ENCODE assay signal across 9 cellular contexts in genomic region chr14:101730626-101731186, GRCh38. TPM values are rescaled to one million over a fixed set of nuclear protein-coding genes. Genes with fewer than 3 reads are reported as not detected.
DNase-seq lines count a peak whose midpoint lies in the region; ATAC-seq, FAIRE-seq and TF ChIP-seq lines count a peak whose summit lies in the region.
"Had no signal": no experiment of that assay in that cellular context is flagged by ENCODE, and none has a peak within 500 bp of the region (broad histone marks: within the 10 kb centered on the region; RNA-seq: fewer than 3 reads in every experiment).

No MANE protein-coding gene starts in this region.

- peaks cover 13% of the 10 kb centered on the region for H3K4me1 ChIP-seq in GM12878 (ENCODE audit: control insufficient read depth, insufficient read depth, low read length)
- H3K4me1 ChIP-seq in mesenchymal stem cell (ENCODE audit: control insufficient read depth, insufficient read depth, low read depth, low read length) = peaks cover 21% of the 10 kb centered on the region

- SMC1A ChIA-PET in GM12878 (lab: Charles Lee; ENCODE audit: uncharacterized antibody, unreplicated experiment) = interaction anchor here (0.7 to 1.7 kb wide), 11 partner anchors 9 to 404 kb away, joined by 3 to 6 read pairs (median 4); no protein-coding TSS in a partner anchor

- no peak overlapping the region for H2BK12ac ChIP-seq in mesenchymal stem cell (ENCODE audit: low read length in 2 of 2)

- peaks cover 5% of the 10 kb centered on the region for H3K27me3 Mint-ChIP-seq in activated naive CD4-positive, alpha-beta T cell treated with anti-CD3 and anti-CD28 coated beads, Interleukin-2, amount 10 ng/mL, durations not matched to agents 7 days and 5 days
- peaks cover 13% of the 10 kb centered on the region for H3K27me3 Mint-ChIP-seq in type B pancreatic cell

- H4K20me1 ChIP-seq in GM12878 (ENCODE audit: control insufficient read depth, insufficient read depth) = no peaks in the 10 kb centered on the region

- H3K4me2 ChIP-seq in GM12878 (ENCODE audit: control insufficient read depth, insufficient read depth) (peak overlapping the region; percentile 63; the same call in 1 of the 2 replicates), mesenchymal stem cell (ENCODE audit: low read length, poor library complexity, severe bottlenecking) (no peak overlapping the region)

- peak overlapping the region; percentile 34 for H2AK5ac ChIP-seq in mesenchymal stem cell (ENCODE audit: low read length, severe bottlenecking)

- POLR2A ChIA-PET in GM12878 (lab: Charles Lee) = interaction anchor here (1.0 to 1.6 kb wide), 4 partner anchors 29 to 218 kb away, joined by 3 to 7 read pairs (median 4); no protein-coding TSS in a partner anchor

- peak overlapping the region; percentile 99 for H3K27ac Mint-ChIP-seq in activated naive CD4-positive, alpha-beta T cell treated with anti-CD3 and anti-CD28 coated beads, Interleukin-2, amount 10 ng/mL, durations not matched to agents 7 days and 5 days
- H3K27ac Mint-ChIP-seq in type B pancreatic cell = peak overlapping the region; percentile 83

- H3K27me3 ChIP-seq in GM12878 (replicated peaks in 1 of 2; ENCODE audit: control insufficient read depth in 2 of 2, insufficient read depth in 2 of 2, low read length in 1 of 2) (no peaks in the 10 kb centered on the region), mesenchymal stem cell (ENCODE audit: control insufficient read depth in 1 of 2, insufficient read depth in 1 of 2, low read length in 2 of 2) (peaks cover 0 to 11% of the 10 kb centered on the region in 2 experiments)

- no peak overlapping the region for H4K91ac ChIP-seq in mesenchymal stem cell (ENCODE audit: low read length)

- TF ChIP-seq CTCF in GM12878 (IDR thresholded peaks at IDR 0.05 in 2 of 3, conservative IDR thresholded peaks at IDR 0.05 in 1 of 3; ENCODE audit: control insufficient read depth in 2 of 3, extremely low read depth in 1 of 3, insufficient read depth in 1 of 3, low read depth in 3 of 3, low read length in 3 of 3) = no peak
- no peak for TF ChIP-seq CTCF in type B pancreatic cell (conservative IDR thresholded peaks at IDR 0.05)

- TF ChIP-seq EP300 in GM12878 (IDR thresholded peaks at IDR 0.05; ENCODE audit: borderline replicate concordance in 1 of 2, control insufficient read depth in 1 of 2, low read depth in 2 of 2, low read length in 2 of 2) = no peak

- H3K36me3 ChIP-seq in GM12878 (ENCODE audit: control insufficient read depth in 2 of 2, insufficient read depth in 2 of 2, low read length in 1 of 2) = no peaks in the 10 kb centered on the region
- no peaks in the 10 kb centered on the region for H3K36me3 ChIP-seq in mesenchymal stem cell (ENCODE audit: control insufficient read depth in 1 of 2, insufficient read depth in 2 of 2, low read depth in 1 of 2, low read length in 2 of 2)

- in situ Hi-C loops in GM12878 (cut with MboI) = no loop called here

- no peak overlapping the region for H3K18ac ChIP-seq in mesenchymal stem cell (ENCODE audit: low read depth in 1 of 2, low read length in 2 of 2)

- H3K14ac ChIP-seq in mesenchymal stem cell (ENCODE audit: low read length in 2 of 2) = no peak overlapping the region

- H3K9me3 ChIP-seq in GM12878 (replicated peaks; ENCODE audit: control insufficient read depth, insufficient read depth, low read length) (no peaks in the 10 kb centered on the region; the same call in 2 of the 3 replicates), mesenchymal stem cell (ENCODE audit: control insufficient read depth, low read length) (peaks cover 6% of the 10 kb centered on the region)

- no peak overlapping the region for H3K4ac ChIP-seq in mesenchymal stem cell (ENCODE audit: low read depth in 1 of 2, low read length in 2 of 2)

- H2BK5ac ChIP-seq in mesenchymal stem cell (ENCODE audit: low read depth, low read length, poor library complexity, severe bottlenecking) = no peak overlapping the region

- intact Hi-C loops in GM12878 (cut with micrococcal nuclease; ENCODE audit: unreplicated experiment) = no loop called here

- H3K9ac ChIP-seq in GM12878 (ENCODE audit: control insufficient read depth, insufficient read depth, low read length) (no peak overlapping the region), mesenchymal stem cell (ENCODE audit: low read length) (peak overlapping the region; percentile 42)

- TF ChIP-seq POLR2A in GM12878 (IDR thresholded peaks at IDR 0.05; ENCODE audit: low read depth, low read length) = no peak

- H3K4me3 Mint-ChIP-seq in activated naive CD4-positive, alpha-beta T cell treated with anti-CD3 and anti-CD28 coated beads, Interleukin-2, amount 10 ng/mL, durations not matched to agents 7 days and 5 days = peak overlapping the region; percentile 58
- H3K4me3 Mint-ChIP-seq in type B pancreatic cell = no peak overlapping the region

- H3K23ac ChIP-seq in mesenchymal stem cell (ENCODE audit: low read length in 2 of 2) = no peak overlapping the region

- WGBS in GM12878 (ENCODE audit: insufficient coverage, insufficient replicate concordance, low lambda C conversion rate, missing lambda C conversion rate) = 9% methylated on average over 2 of the region's 3 CpGs
- WGBS in mesenchymal stem cell = 76% methylated on average over 3 of the region's 3 CpGs

- RAD21 ChIA-PET in GM12878 (lab: Charles Lee; ENCODE audit: unreplicated experiment) = interaction anchor here (1.1 to 1.9 kb wide), 3 partner anchors 23 to 93 kb away, joined by 6 to 8 read pairs (median 7); partner anchors contain the start of gene PPP2R5C

- H3K36me3 Mint-ChIP-seq in activated naive CD4-positive, alpha-beta T cell treated with anti-CD3 and anti-CD28 coated beads, Interleukin-2, amount 10 ng/mL, durations not matched to agents 7 days and 5 days = peaks cover 6% of the 10 kb centered on the region
- H3K36me3 Mint-ChIP-seq in type B pancreatic cell = no peaks in the 10 kb centered on the region

- H3K4me1 Mint-ChIP-seq in activated naive CD4-positive, alpha-beta T cell treated with anti-CD3 and anti-CD28 coated beads, Interleukin-2, amount 10 ng/mL, durations not matched to agents 7 days and 5 days = peaks cover 51% of the 10 kb centered on the region
- peaks cover 5% of the 10 kb centered on the region for H3K4me1 Mint-ChIP-seq in type B pancreatic cell (ENCODE audit: unreplicated experiment)

- TF ChIP-seq RAD21 in GM12878 (IDR thresholded peaks at IDR 0.05; ENCODE audit: insufficient read depth, low read depth, low read length) = no peak

- no peak for FAIRE-seq in GM12878 (lab: Jason Lieb, UNC)

- DNase-seq in activated naive CD4-positive, alpha-beta T cell treated with anti-CD3 and anti-CD28 coated beads, Interleukin-2, amount 10 ng/mL, durations not matched to agents 7 days and 5 days = no peak
- DNase-seq in activated naive CD4-positive, alpha-beta T cell treated with anti-CD3 and anti-CD28 coated beads, Interleukin-2, amount 50 U/mL, for 16 hours = no peak
- DNase-seq in GM12878 (ENCODE audit: low read depth, low spot score) (no peak), mesenchymal stem cell (no peak), type B pancreatic cell (ENCODE audit: extremely low spot score, unreplicated experiment) (no peak), NCI-H2196 (lab: John Stamatoyannopoulos, UW; ENCODE audit: unreplicated experiment) (no peak), 8988T (no peak)

- no peak overlapping the region for H4K8ac ChIP-seq in mesenchymal stem cell (ENCODE audit: low read length)

- H3K9me3 Mint-ChIP-seq in activated naive CD4-positive, alpha-beta T cell treated with anti-CD3 and anti-CD28 coated beads, Interleukin-2, amount 10 ng/mL, durations not matched to agents 7 days and 5 days = peaks cover 3% of the 10 kb centered on the region
- H3K9me3 Mint-ChIP-seq in type B pancreatic cell = no peaks in the 10 kb centered on the region

- H2BK120ac ChIP-seq in mesenchymal stem cell (ENCODE audit: low read depth, low read length) = no peak overlapping the region

- no peaks in the 10 kb centered on the region for H3K79me1 ChIP-seq in mesenchymal stem cell (replicated peaks; ENCODE audit: low read length, poor library complexity, severe bottlenecking)

- no peaks in the 10 kb centered on the region for H3K79me2 ChIP-seq in GM12878 (ENCODE audit: control insufficient read depth, insufficient read depth, low read length)

- H2AFZ ChIP-seq in GM12878 (ENCODE audit: control insufficient read depth, low read depth, low read length) = peak overlapping the region; percentile 81
- H2AFZ ChIP-seq in mesenchymal stem cell (ENCODE audit: low read depth, low read length) = no peak overlapping the region

- CTCF ChIA-PET in activated naive CD4-positive, alpha-beta T cell treated with anti-CD3 and anti-CD28 coated beads, Interleukin-2, amount 10 ng/mL, durations not matched to agents 7 days and 5 days (lab: Charles Lee) = interaction anchor here (0.9 to 1.7 kb wide), 3 partner anchors 8 to 30 kb away, joined by 3 to 8 read pairs (median 4); no protein-coding TSS in a partner anchor
- CTCF ChIA-PET in GM12878 (lab: Yijun Ruan, JAX) = interaction anchor here (0.8 to 2.4 kb wide), 6 partner anchors 11 to 114 kb away, joined by 3 to 12 read pairs (median 4); no protein-coding TSS in a partner anchor

- ATAC-seq in GM12878 (no peak), HG02798 (IDR thresholded peaks at IDR 0.05; ENCODE audit: poor library complexity, unreplicated experiment) (no peak)

- H3K27ac ChIP-seq in GM12878 (ENCODE audit: control insufficient read depth, insufficient read depth) (peak overlapping the region; percentile 33; the same call in 1 of the 2 replicates), mesenchymal stem cell (ENCODE audit: low read length, poor library complexity, severe bottlenecking) (peak overlapping the region; percentile 46)
- H3K27ac ChIP-seq: SK-N-MC had no signal

- no peak overlapping the region for H2BK15ac ChIP-seq in mesenchymal stem cell (ENCODE audit: low read depth, poor library complexity, severe bottlenecking)

- H3K4me3 ChIP-seq in GM12878 (no peak overlapping the region), mesenchymal stem cell (ENCODE audit: insufficient read depth in 1 of 2, low read depth in 1 of 2, low read length in 2 of 2) (no peak overlapping the region)
- H3K4me3 ChIP-seq: SK-N-MC had no signal

- BruUV-seq in GM12878 (replicated peaks; lab: Mats Ljungman, UMichigan) = no TSS peak

RNA-seq across cellular contexts. Expression of gene PPP2R5C, which starts 30.8 kb away (rescaled TPM):
- total RNA-seq in GM12878 (2013; cell fraction: nucleolus; rRNA removed) = 233 and 280 TPM in 2 replicates
- total RNA-seq in GM12878 (2014; rRNA removed) (106 and 118 TPM in 2 replicates), GM12878 (2014; rRNA removed; fragmentation: Illumina TruSeq; extraction: Trizol) (133 and 135 TPM in 2 replicates), GM12878 (2021) (141 and 144 TPM in 2 replicates), type B pancreatic cell (ENCODE audit: low replicate concordance) (99.8 TPM in 2 replicates)
- 130 TPM for polyA plus RNA-seq in GM12878 (2011; ENCODE audit: low read depth)
- polyA plus RNA-seq in GM12878 (2011; rRNA removed) (132 and 194 TPM in 2 replicates), GM12878 (2014; fragmentation: Illumina TruSeq; extraction: Trizol) (145 and 187 TPM in 2 replicates), GM12878 (2014; fragmentation: Nextera tagmentation; extraction: Ambion mirVana) (100 to 1,000 TPM; 190 to 199 TPM), GM12878 (2014; rRNA removed) (93.1 and 111 TPM in 2 replicates), GM12878 (2016; fragmentation: Nextera tagmentation; extraction: Ambion mirVana) (100 to 1,000 TPM; 167 to 168 TPM)
- polyA plus RNA-seq in GM12878 (2011; cell fraction: cytosol; rRNA removed) = 61.5 and 81.4 TPM in 2 replicates
- polyA plus RNA-seq in GM12878 (2011; cell fraction: nucleus; rRNA removed) = 66.5 and 68.6 TPM in 2 replicates
- 92.9 and 105 TPM in 2 replicates for polyA plus RNA-seq in GM12878 (2012)
- 135 and 229 TPM in 2 replicates for polyA minus RNA-seq in GM12878 (2011; rRNA and poly(A)+ RNA removed)
- 53.3 and 71.7 TPM in 2 replicates for polyA minus RNA-seq in GM12878 (2011; cell fraction: cytosol; rRNA and poly(A)+ RNA removed)
- 71.0 and 107 TPM in 2 replicates for polyA minus RNA-seq in GM12878 (2011; cell fraction: nucleus; rRNA and poly(A)+ RNA removed)
- polyA plus RNA-seq in mesenchymal stem cell (2013, experiment 1 of 2) = 131 TPM
- polyA plus RNA-seq in mesenchymal stem cell (2013, experiment 2 of 2) = 141 TPM
